ENCODE assay signal across 11 cellular contexts in the genomic region with DNA sequence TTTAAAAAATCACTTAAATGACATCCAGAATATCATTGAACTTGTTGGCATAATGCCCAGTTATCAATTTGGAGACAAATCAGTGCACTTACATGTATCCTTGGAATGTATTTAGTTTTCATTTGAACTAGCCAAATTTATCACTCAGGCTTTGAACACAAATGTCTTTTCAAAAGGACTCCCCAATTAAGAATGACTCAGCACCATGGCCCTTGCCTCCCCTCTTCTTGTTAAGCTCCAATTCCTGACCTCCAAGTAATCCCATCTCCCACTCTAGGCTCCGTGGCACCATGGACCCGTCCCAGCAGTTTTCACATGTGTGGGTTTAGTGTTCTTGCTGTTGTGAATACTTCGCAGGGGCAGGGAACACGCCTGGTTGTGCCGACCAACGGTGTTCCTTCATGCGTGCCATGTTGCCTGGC. TPM values are rescaled to one million over a fixed set of nuclear protein-coding genes. Genes with fewer than 3 reads are reported as not detected.
DNase-seq lines count a peak whose midpoint lies in the region; ATAC-seq, FAIRE-seq and TF ChIP-seq lines count a peak whose summit lies in the region.
"Had no signal": no experiment of that assay in that cellular context is flagged by ENCODE, and none has a peak within 500 bp of the region (broad histone marks: within the 10 kb centered on the region; RNA-seq: fewer than 3 reads in every experiment).

No MANE protein-coding gene starts in this region.

- no peaks in the 10 kb centered on the region for H3K9me3 Mint-ChIP-seq in activated naive CD8-positive, alpha-beta T cell (ENCODE audit: low read depth)
- H3K9me3 Mint-ChIP-seq in activated naive CD8-positive, alpha-beta T cell treated with anti-CD3 and anti-CD28 coated beads for 36 hours: no peaks in the 10 kb centered on the region
- H3K9me3 Mint-ChIP-seq in astrocyte (ENCODE audit: unreplicated experiment): no peaks in the 10 kb centered on the region

- H3K27me3 ChIP-seq in astrocyte (ENCODE audit: insufficient read depth, low read length) (no peaks in the 10 kb centered on the region), tibial artery (no peaks in the 10 kb centered on the region), body of pancreas (peaks cover 0 to 4% of the 10 kb centered on the region in 2 donors)
- H3K27me3 ChIP-seq: Peyer's patch had no signal

- no peaks in the 10 kb centered on the region for H3K36me3 Mint-ChIP-seq in activated naive CD8-positive, alpha-beta T cell
- H3K36me3 Mint-ChIP-seq in activated naive CD8-positive, alpha-beta T cell treated with anti-CD3 and anti-CD28 coated beads for 36 hours: no peaks in the 10 kb centered on the region
- peaks cover 2% of the 10 kb centered on the region for H3K36me3 Mint-ChIP-seq in astrocyte (ENCODE audit: low read depth, unreplicated experiment)

- H3K4me2 ChIP-seq in astrocyte (ENCODE audit: low read length): peak overlapping the region; percentile 87

- peaks cover 23% of the 10 kb centered on the region for H3K4me1 ChIP-seq in astrocyte (ENCODE audit: insufficient read depth, low read length)
- peaks cover 0 to 36% (median 10%) of the 10 kb centered on the region in 4 donors for H3K4me1 ChIP-seq in tibial artery
- H3K4me1 ChIP-seq in body of pancreas: peaks cover 17% of the 10 kb centered on the region

- H3K79me2 ChIP-seq in astrocyte (ENCODE audit: insufficient read depth, low read length): peaks cover 67% of the 10 kb centered on the region

- H3K36me3 ChIP-seq in astrocyte (ENCODE audit: insufficient read depth, low read length) (no peaks in the 10 kb centered on the region), tibial artery (no peaks in the 10 kb centered on the region), body of pancreas (replicated peaks in 1 of 2; ENCODE audit: insufficient read depth in 1 of 2, low read depth in 2 of 2) (no peaks in the 10 kb centered on the region)
- H3K36me3 ChIP-seq: Peyer's patch had no signal

- WGBS in body of pancreas, 2 donors: 79 to 86% methylated on average over 7 of the region's 7 CpGs

- peak overlapping the region; percentile 75 for H3K27ac ChIP-seq in astrocyte (ENCODE audit: low read depth, low read length)
- peak overlapping the region in 1 of 2 donors; percentile 17 for H3K27ac ChIP-seq in tibial artery
- H3K27ac ChIP-seq in body of pancreas: no peak overlapping the region

- peaks cover 12% of the 10 kb centered on the region for H3K4me1 Mint-ChIP-seq in activated naive CD8-positive, alpha-beta T cell (ENCODE audit: low read depth)
- H3K4me1 Mint-ChIP-seq in activated naive CD8-positive, alpha-beta T cell treated with anti-CD3 and anti-CD28 coated beads for 36 hours: peaks cover 8% of the 10 kb centered on the region
- peaks cover 15% of the 10 kb centered on the region for H3K4me1 Mint-ChIP-seq in astrocyte (ENCODE audit: low read depth, unreplicated experiment)

- H3K4me3 Mint-ChIP-seq in activated naive CD8-positive, alpha-beta T cell: peak overlapping the region; percentile 54
- H3K4me3 Mint-ChIP-seq in activated naive CD8-positive, alpha-beta T cell treated with anti-CD3 and anti-CD28 coated beads for 36 hours: no peak overlapping the region
- H3K4me3 Mint-ChIP-seq in astrocyte (ENCODE audit: unreplicated experiment): peak overlapping the region; percentile 93
- H3K4me3 Mint-ChIP-seq: activated CD4-positive, alpha-beta T cell treated with anti-CD3 and anti-CD28 coated beads for 36 hours had no signal

- no peak for ATAC-seq in body of pancreas
- ATAC-seq in HG02973 (IDR thresholded peaks at IDR 0.05; ENCODE audit: unreplicated experiment): no peak
- ATAC-seq: activated CD4-positive, alpha-beta T cell treated with anti-CD3 and anti-CD28 coated beads for 36 hours had no signal

- TF ChIP-seq CTCF in astrocyte (IDR thresholded peaks at IDR 0.05; ENCODE audit: insufficient read depth, low read depth, low read length): no peak
- TF ChIP-seq CTCF in tibial artery (IDR thresholded peaks at IDR 0.05): no peak
- TF ChIP-seq CTCF in body of pancreas (IDR thresholded peaks at IDR 0.05): no peak

- peaks cover 51% of the 10 kb centered on the region for H4K20me1 ChIP-seq in astrocyte (ENCODE audit: insufficient read depth, low read length)

- no peak overlapping the region for H3K27ac Mint-ChIP-seq in activated naive CD8-positive, alpha-beta T cell
- H3K27ac Mint-ChIP-seq in activated naive CD8-positive, alpha-beta T cell treated with anti-CD3 and anti-CD28 coated beads for 36 hours: no peak overlapping the region
- H3K27ac Mint-ChIP-seq in astrocyte (ENCODE audit: unreplicated experiment): no peak overlapping the region
- H3K27ac Mint-ChIP-seq: activated CD4-positive, alpha-beta T cell treated with anti-CD3 and anti-CD28 coated beads for 36 hours had no signal

- H3K27me3 Mint-ChIP-seq in activated naive CD8-positive, alpha-beta T cell: peaks cover 38% of the 10 kb centered on the region
- H3K27me3 Mint-ChIP-seq in activated naive CD8-positive, alpha-beta T cell treated with anti-CD3 and anti-CD28 coated beads for 36 hours: peaks cover 71% of the 10 kb centered on the region
- no peaks in the 10 kb centered on the region for H3K27me3 Mint-ChIP-seq in astrocyte (ENCODE audit: low read depth, unreplicated experiment)

- peak overlapping the region; percentile 87 for H3K9ac ChIP-seq in astrocyte (ENCODE audit: low read length)

- no peak for TF ChIP-seq POLR2A in body of pancreas (IDR thresholded peaks at IDR 0.05)

- H3K9me3 ChIP-seq in astrocyte (ENCODE audit: insufficient read depth, low read depth, low read length) (no peaks in the 10 kb centered on the region), tibial artery (no peaks in the 10 kb centered on the region), body of pancreas (no peaks in the 10 kb centered on the region)
- H3K9me3 ChIP-seq: Peyer's patch had no signal

- no peak for DNase-seq in activated naive CD8-positive, alpha-beta T cell treated with anti-CD3 and anti-CD28 coated beads for 36 hours
- DNase-seq in astrocyte (ENCODE audit: low read depth) (peak; percentile 57), left kidney (ENCODE audit: low read depth, low spot score) (peak; percentile 61), tibial artery (no peak), body of pancreas (no peak), midbrain (lab: John Stamatoyannopoulos, UW) (no peak)
- DNase-seq: activated CD4-positive, alpha-beta T cell treated with anti-CD3 and anti-CD28 coated beads for 36 hours; NCI-H1092; Peyer's patch had no signal

- H3K4me3 ChIP-seq in astrocyte (ENCODE audit: insufficient read depth, low read depth, low read length) (peak overlapping the region; percentile 80), tibial artery (peak overlapping the region; percentile 95 to 97), body of pancreas (no peak overlapping the region)

- FAIRE-seq in astrocyte (lab: Jason Lieb, UNC): no peak

- H2AFZ ChIP-seq in astrocyte (ENCODE audit: low read depth, low read length): no peak overlapping the region

- intact Hi-C loops in tibial artery (cut with DNase I; ENCODE audit: low total_unique reads) (loop anchor here (5.0 to 10.0 kb wide), 2 partner anchors 82 to 350 kb away; no protein-coding TSS in a partner anchor), body of pancreas (cut with DNase I) (no loop called here)

RNA-seq across cellular contexts. Expression of a gene that starts 2.7 kb away (rescaled TPM):
- 1 to 10 TPM; 1.8 to 2.3 TPM for total RNA-seq in activated naive CD8-positive, alpha-beta T cell treated with anti-CD3 and anti-CD28 coated beads for 36 hours
- total RNA-seq in astrocyte (76.1 and 115 TPM in 2 replicates), body of pancreas (10 to 100 TPM; 25.2 to 49.1 TPM)

Comparison
In these comparisons a context has a peak if more than half of its experiments do, and no peak if none do; other contexts are left out.
1. DNase-seq: peak in astrocyte (single experiment) and left kidney (single experiment); none in activated naive CD8-positive, alpha-beta T cell treated with anti-CD3 and anti-CD28 coated beads for 36 hours (single experiment), tibial artery (0 of 2), body of pancreas (0 of 4) and midbrain (single experiment).
2. H3K4me3 ChIP-seq: peak in astrocyte (single experiment) and tibial artery (2 of 2); none in body of pancreas (0 of 2).
3. RNA of a gene that starts 2.7 kb away (total RNA-seq): 76.1 to 115 TPM in astrocyte and 25.2 to 49.1 TPM in body of pancreas; 1.8 to 2.3 TPM in activated naive CD8-positive, alpha-beta T cell treated with anti-CD3 and anti-CD28 coated beads for 36 hours; every median in the first group is over 4 times any median in the second.